Comparison of ENCODE assay signal across 22 cellular contexts in genomic region chr3:154274345-154274744, GRCh38.
"Had no signal": no experiment of that assay in that cellular context is flagged by ENCODE, and none has a peak within 500 bp of the region (broad histone marks: within the 10 kb centered on the region; RNA-seq: fewer than 3 reads in every experiment).

No MANE protein-coding gene starts in this region.

- H3K4me3 Mint-ChIP-seq: activated B cell treated with CpG ODN at 0.5 μM for 24 hours; activated CD4-positive, alpha-beta T cell treated with anti-CD3 and anti-CD28 coated beads for 36 hours; activated T-cell treated with anti-CD3 and anti-CD28 coated beads, Interleukin-2, amount 50 U/mL, for 72 hours; immature natural killer cell; nephron; stimulated activated memory B cell treated with anti-CD40 and anti-IgM and Interleukin-4, amounts not matched to agents 10 μg/mL and 1 μg/mL and 100 μg/mL, for 72 hours; T-helper 1 cell treated with Interleukin-12 subunit alpha and Interleukin-12 subunit beta and Interleukin-4 antibody, amounts not matched to agents 30 μg/mL and 1 μg/mL, for 36 hours had no signal

- H3K27ac ChIP-seq: foreskin keratinocyte, hepatocyte, pancreas, transverse colon had no signal

- H3K4me3 ChIP-seq: hepatocyte, left lung, pancreas, transverse colon had no signal

- H3K4me1 Mint-ChIP-seq: activated B cell treated with CpG ODN at 0.5 μM for 24 hours; activated CD4-positive, alpha-beta T cell treated with anti-CD3 and anti-CD28 coated beads for 36 hours; nephron; stimulated activated memory B cell treated with anti-CD40 and anti-IgM and Interleukin-4, amounts not matched to agents 10 μg/mL and 1 μg/mL and 100 μg/mL, for 72 hours had no signal

- H3K9me3 Mint-ChIP-seq: activated B cell treated with CpG ODN at 0.5 μM for 24 hours; activated T-cell treated with anti-CD3 and anti-CD28 coated beads, Interleukin-2, amount 50 U/mL, for 72 hours; immature natural killer cell; stimulated activated memory B cell treated with anti-CD40 and anti-IgM and Interleukin-4, amounts not matched to agents 10 μg/mL and 1 μg/mL and 100 μg/mL, for 72 hours; T-helper 1 cell treated with Interleukin-12 subunit alpha and Interleukin-12 subunit beta and Interleukin-4 antibody, amounts not matched to agents 30 μg/mL and 1 μg/mL, for 36 hours had no signal

- H3K27ac Mint-ChIP-seq: activated B cell treated with CpG ODN at 0.5 μM for 24 hours; activated CD4-positive, alpha-beta T cell treated with anti-CD3 and anti-CD28 coated beads for 36 hours; activated T-cell treated with anti-CD3 and anti-CD28 coated beads, Interleukin-2, amount 50 U/mL, for 72 hours; nephron; stimulated activated memory B cell treated with anti-CD40 and anti-IgM and Interleukin-4, amounts not matched to agents 10 μg/mL and 1 μg/mL and 100 μg/mL, for 72 hours; T-helper 1 cell treated with Interleukin-12 subunit alpha and Interleukin-12 subunit beta and Interleukin-4 antibody, amounts not matched to agents 30 μg/mL and 1 μg/mL, for 36 hours had no signal

- H2AFZ ChIP-seq: hepatocyte had no signal

- H3K9me3 ChIP-seq: left lung, pancreas, transverse colon had no signal

- ATAC-seq: activated CD4-positive, alpha-beta T cell treated with anti-CD3 and anti-CD28 coated beads for 36 hours; activated T-cell treated with anti-CD3 and anti-CD28 coated beads, Interleukin-2, amount 50 U/mL, for 72 hours; foreskin keratinocyte; left lung; pancreas; sciatic nerve; stimulated activated memory B cell treated with anti-CD40 and anti-IgM and Interleukin-4, amounts not matched to agents 10 μg/mL and 1 μg/mL and 100 μg/mL, for 72 hours had no signal

- DNase-seq: activated B cell treated with CpG ODN at 0.5 μM for 24 hours; activated CD4-positive, alpha-beta T cell treated with anti-CD3 and anti-CD28 coated beads for 36 hours; activated CD4-positive, alpha-beta T cell treated with anti-CD3 and anti-CD28 coated beads, Interleukin-2, amount 50 U/mL, for 48 hours; activated CD8-positive, alpha-beta memory T cell treated with anti-CD3 and anti-CD28 coated beads, Interleukin-2, amount 50 U/mL, for 48 hours; activated gamma-delta T cell; activated naive CD4-positive, alpha-beta T cell treated with anti-CD3 and anti-CD28 coated beads, Interleukin-2, amount 50 U/mL, for 16 hours; activated T-cell treated with anti-CD3 and anti-CD28 coated beads, Interleukin-2, amount 50 U/mL, for 72 hours; cortex of kidney; foreskin keratinocyte; immature natural killer cell; left lung; mammary epithelial cell; pancreas; small intestine; stimulated activated CD4-positive, alpha-beta T cell treated with anti-CD3 and anti-CD28 coated beads, Interleukin-2, amount 100 ng/mL, for 24 hours; T1000; transverse colon had no signal

- H3K4me2 ChIP-seq: hepatocyte had no signal

- H3K4me1 ChIP-seq: foreskin keratinocyte, left lung, pancreas, transverse colon had no signal

- H3K27me3 Mint-ChIP-seq: activated B cell treated with CpG ODN at 0.5 μM for 24 hours; activated CD4-positive, alpha-beta T cell treated with anti-CD3 and anti-CD28 coated beads for 36 hours; stimulated activated memory B cell treated with anti-CD40 and anti-IgM and Interleukin-4, amounts not matched to agents 10 μg/mL and 1 μg/mL and 100 μg/mL, for 72 hours had no signal

- H3K27me3 ChIP-seq: foreskin keratinocyte, hepatocyte, left lung, pancreas, transverse colon had no signal
